Comparison of ENCODE assay signal across 8 cellular contexts in the genomic region with DNA sequence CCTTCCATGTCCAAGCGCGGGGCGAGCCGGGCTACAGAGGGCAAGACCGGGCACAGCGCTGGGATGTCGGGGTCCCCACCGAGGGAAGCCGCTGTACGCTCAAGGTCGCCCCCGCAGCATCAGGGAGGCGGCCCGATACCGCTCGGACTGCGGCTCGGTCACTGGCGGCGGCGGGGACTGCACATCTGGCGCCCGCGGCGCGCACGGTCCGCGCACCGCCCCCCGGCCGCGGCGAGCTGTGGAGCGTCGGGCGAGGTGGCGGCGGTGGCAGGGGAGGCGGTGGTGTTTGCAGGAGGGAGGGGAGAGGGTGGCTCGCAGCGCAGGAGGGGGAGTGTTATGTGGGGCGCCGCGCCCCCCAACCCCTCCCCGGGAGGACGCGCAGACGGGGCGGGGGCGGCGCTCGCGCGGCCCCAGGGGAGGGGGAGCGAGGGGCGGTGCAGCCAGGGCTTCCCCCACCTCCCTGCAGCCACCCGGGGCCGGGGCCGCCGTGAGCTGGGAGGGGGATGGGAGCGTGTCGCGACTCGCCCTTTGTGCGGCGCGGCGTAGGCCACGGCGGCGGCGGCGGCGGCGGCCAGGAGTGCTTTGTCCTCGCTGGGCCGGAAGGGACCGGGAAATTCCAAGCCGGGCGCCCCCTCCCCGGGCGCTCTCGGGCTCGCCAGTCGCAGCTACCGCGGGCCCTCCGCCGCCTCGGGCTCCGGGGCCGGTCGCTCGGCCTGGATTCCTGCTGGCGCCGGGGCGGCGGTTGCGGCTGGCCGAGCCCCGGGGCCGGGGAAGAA.
DNase-seq lines count a peak whose midpoint lies in the region; ATAC-seq and TF ChIP-seq lines count a peak whose summit lies in the region.

A gene (minus strand): TSS at position 309 of the 776 bp plus-strand sequence. CDS start 301 bp downstream, at position 8.

- no peaks in the 10 kb centered on the region for H3K36me3 Mint-ChIP-seq in nephron progenitor cell (ENCODE audit: low read depth)

- H3K9me3 Mint-ChIP-seq in nephron progenitor cell, result no peaks in the 10 kb centered on the region

- H3K4me3 Mint-ChIP-seq in nephron progenitor cell, result peak within 1 kb of the TSS; percentile 100

- peaks cover 79% of the 10 kb centered on the region for H3K4me1 Mint-ChIP-seq in nephron progenitor cell

- H3K27ac Mint-ChIP-seq in nephron progenitor cell, result peak within 1 kb of the TSS; percentile 99

- no peak for TF ChIP-seq CTCF in nephron progenitor cell (IDR thresholded peaks at IDR 0.05)

- DNase-seq in NCI-H748 (lab: John Stamatoyannopoulos, UW; ENCODE audit: unreplicated experiment), result peak; percentile 81
- DNase-seq in NCI-H748 treated with DMSO at 0.1 percent for 48 hours (lab: John Stamatoyannopoulos, UW), result no peak
- DNase-seq in NCI-H1930 (lab: John Stamatoyannopoulos, UW), result peak; percentile 46 to 55
- DNase-seq in activated gamma-delta T cell treated with Interleukin-2 at 50 U/mL for 16 hours, result peak; percentile 23
- peak; percentile 89 for DNase-seq in globus pallidus (ENCODE audit: low spot score)
- peak; percentile 86 for DNase-seq in nephron progenitor cell

- no peaks in the 10 kb centered on the region for H3K27me3 Mint-ChIP-seq in nephron progenitor cell (ENCODE audit: low read depth, poor library complexity)

- ATAC-seq in HG03439 (IDR thresholded peaks at IDR 0.05; ENCODE audit: unreplicated experiment) (no peak), GM19351 (IDR thresholded peaks at IDR 0.05; ENCODE audit: unreplicated experiment) (no peak)
